Comparison of ENCODE assay signal across 9 cellular contexts in genomic region chr16:51155199-51155607, GRCh38. TPM values are rescaled to one million over a fixed set of nuclear protein-coding genes. Genes with fewer than 3 reads are reported as not detected.
DNase-seq lines count a peak whose midpoint lies in the region; ATAC-seq, FAIRE-seq and TF ChIP-seq lines count a peak whose summit lies in the region.
"Had no signal": no experiment of that assay in that cellular context is flagged by ENCODE, and none has a peak within 500 bp of the region (broad histone marks: within the 10 kb centered on the region; RNA-seq: fewer than 3 reads in every experiment).

No MANE protein-coding gene starts in this region.

- H3K27ac ChIP-seq in cingulate gyrus (ENCODE audit: low read depth, low read length) = peak overlapping the region; percentile 33
- H3K27ac ChIP-seq in liver (ENCODE audit: low read depth in 1 of 2, low read length in 2 of 2) = peak overlapping the region; percentile 98 to 100
- H3K27ac ChIP-seq in temporal lobe (ENCODE audit: low read depth, low read length) = peak overlapping the region; percentile 50
- no peak overlapping the region for H3K27ac ChIP-seq in left lung

- WGBS in liver = under 1% methylated on average over 20 of the region's 20 CpGs

- peaks cover 6% of the 10 kb centered on the region for H3K36me3 Mint-ChIP-seq in activated CD4-positive, alpha-beta T cell treated with anti-CD3 and anti-CD28 coated beads, Interleukin-2, amount 10 ng/mL, durations not matched to agents 24 days and 14 days (ENCODE audit: low read depth)

- intact Hi-C loops in activated CD4-positive, alpha-beta T cell treated with anti-CD3 and anti-CD28 coated beads, Interleukin-2, amount 10 ng/mL, durations not matched to agents 24 days and 14 days (cut with micrococcal nuclease) = no loop called here
- intact Hi-C loops in left lung (cut with DNase I) = no loop called here

- no peak for DNase-seq in activated CD4-positive, alpha-beta T cell treated with anti-CD3 and anti-CD28 coated beads, Interleukin-2, amount 10 ng/mL, durations not matched to agents 24 days and 14 days
- DNase-seq in activated CD4-positive, alpha-beta T cell treated with anti-CD3 and anti-CD28 coated beads for 48 hours = no peak
- no peak for DNase-seq in left lung
- DNase-seq in GM12892 (ENCODE audit: insufficient read length) = no peak
- DNase-seq: activated CD4-positive, alpha-beta T cell treated with anti-CD3 and anti-CD28 coated beads, Interleukin-2, amount 50 U/mL, for 1 hour had no signal

- H3K9me3 Mint-ChIP-seq in activated CD4-positive, alpha-beta T cell treated with anti-CD3 and anti-CD28 coated beads, Interleukin-2, amount 10 ng/mL, durations not matched to agents 24 days and 14 days = peaks cover 4% of the 10 kb centered on the region

- H3K9me3 ChIP-seq in liver (ENCODE audit: control insufficient read depth in 4 of 4, low read length in 3 of 4) (no peaks in the 10 kb centered on the region), left lung (no peaks in the 10 kb centered on the region)

- TF ChIP-seq CTCF in liver (IDR thresholded peaks at IDR 0.05; ENCODE audit: low read depth, low read length, missing input control) (no peak), left lung (IDR thresholded peaks at IDR 0.05) (no peak)

- H3K4me3 ChIP-seq in liver (ENCODE audit: low read depth in 1 of 3, low read length in 3 of 3) (peak overlapping the region; percentile 55 to 99 (median 71)), left lung (no peak overlapping the region)

- peak; percentile 24 to 31 for TF ChIP-seq RAD21 in liver (IDR thresholded peaks at IDR 0.05)

- H3K4me3 Mint-ChIP-seq in activated CD4-positive, alpha-beta T cell treated with anti-CD3 and anti-CD28 coated beads, Interleukin-2, amount 10 ng/mL, durations not matched to agents 24 days and 14 days = no peak overlapping the region

- ATAC-seq in GM21723 (IDR thresholded peaks at IDR 0.05; ENCODE audit: unreplicated experiment) (no peak), left lung (no peak)

- peaks cover 56% of the 10 kb centered on the region for H3K27me3 Mint-ChIP-seq in activated CD4-positive, alpha-beta T cell treated with anti-CD3 and anti-CD28 coated beads, Interleukin-2, amount 10 ng/mL, durations not matched to agents 24 days and 14 days

- H3K4me1 ChIP-seq in liver (ENCODE audit: control insufficient read depth in 4 of 4, insufficient read depth in 4 of 4, low read length in 3 of 4) = peaks cover 19 to 31% (median 25%) of the 10 kb centered on the region in 4 donors
- H3K4me1 ChIP-seq in left lung = peaks cover 8 to 27% of the 10 kb centered on the region in 2 donors

- H3K27ac Mint-ChIP-seq in activated CD4-positive, alpha-beta T cell treated with anti-CD3 and anti-CD28 coated beads, Interleukin-2, amount 10 ng/mL, durations not matched to agents 24 days and 14 days = peak overlapping the region; percentile 37

- peaks cover 0 to 2% (median 0%) of the 10 kb centered on the region in 4 donors for H3K36me3 ChIP-seq in liver (ENCODE audit: control insufficient read depth in 4 of 4, insufficient read depth in 3 of 4, low read depth in 1 of 4, low read length in 3 of 4)
- H3K36me3 ChIP-seq in left lung = no peaks in the 10 kb centered on the region

- no peak for FAIRE-seq in GM12892 (lab: Jason Lieb, UNC)

- H3K27me3 ChIP-seq in liver (ENCODE audit: control insufficient read depth in 4 of 4, insufficient read depth in 4 of 4, low read length in 3 of 4) (no peaks in the 10 kb centered on the region), left lung (peaks cover 81 to 98% of the 10 kb centered on the region in 2 donors)

- H3K4me1 Mint-ChIP-seq in activated CD4-positive, alpha-beta T cell treated with anti-CD3 and anti-CD28 coated beads, Interleukin-2, amount 10 ng/mL, durations not matched to agents 24 days and 14 days = peaks cover 5% of the 10 kb centered on the region

- H3K9ac ChIP-seq in liver (ENCODE audit: low read depth in 1 of 2, low read length in 2 of 2) = peak overlapping the region in 1 of 2 donors; percentile 78

- no peak for TF ChIP-seq POLR2A in GM12892 (IDR thresholded peaks at IDR 0.05; ENCODE audit: low read depth, low read length)

TF ChIP-seq in liver, 16 proteins besides CTCF, POLR2A, EP300 and RAD21:
- TF ChIP-seq FOXA1 (IDR thresholded peaks at IDR 0.05) = no peak
- no peak for TF ChIP-seq SP1 (IDR thresholded peaks at IDR 0.05)
- TF ChIP-seq JUND (IDR thresholded peaks at IDR 0.05) = no peak
- no peak for TF ChIP-seq FOXA2 (IDR thresholded peaks at IDR 0.05)
- no peak for TF ChIP-seq TAF1 (conservative IDR thresholded peaks at IDR 0.05)
- peak; percentile 47 for TF ChIP-seq YY1 (IDR thresholded peaks at IDR 0.05)
- no peak for TF ChIP-seq EGR1 (IDR thresholded peaks at IDR 0.05; ENCODE audit: low read depth in 2 of 2)
- TF ChIP-seq, protein P1, sequence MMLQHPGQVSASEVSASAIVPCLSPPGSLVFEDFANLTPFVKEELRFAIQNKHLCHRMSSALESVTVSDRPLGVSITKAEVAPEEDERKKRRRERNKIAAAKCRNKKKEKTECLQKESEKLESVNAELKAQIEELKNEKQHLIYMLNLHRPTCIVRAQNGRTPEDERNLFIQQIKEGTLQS (IDR thresholded peaks at IDR 0.05) = no peak
- peak; percentile 17 for TF ChIP-seq REST (IDR thresholded peaks at IDR 0.05)
- TF ChIP-seq GABPA (IDR thresholded peaks at IDR 0.05 in 1 of 2, conservative IDR thresholded peaks at IDR 0.05 in 1 of 2) = no peak
- TF ChIP-seq RXRA (IDR thresholded peaks at IDR 0.05) = peak in 1 of 2 donors; percentile 56
- TF ChIP-seq HNF4A (conservative IDR thresholded peaks at IDR 0.05) = peak; percentile 4 to 60
- no peak for TF ChIP-seq HNF4G (IDR thresholded peaks at IDR 0.05)
- no peak for TF ChIP-seq ZBTB33 (IDR thresholded peaks at IDR 0.05)
- TF ChIP-seq NR2F2 (IDR thresholded peaks at IDR 0.05) = no peak
- TF ChIP-seq, protein P2, sequence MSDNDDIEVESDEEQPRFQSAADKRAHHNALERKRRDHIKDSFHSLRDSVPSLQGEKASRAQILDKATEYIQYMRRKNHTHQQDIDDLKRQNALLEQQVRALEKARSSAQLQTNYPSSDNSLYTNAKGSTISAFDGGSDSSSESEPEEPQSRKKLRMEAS (IDR thresholded peaks at IDR 0.05) = peak; percentile 39

RNA-seq across cellular contexts. Expression of gene SALL1, which starts 4.1 kb away (rescaled TPM):
- total RNA-seq in activated CD4-positive, alpha-beta T cell treated with anti-CD3 and anti-CD28 coated beads, Interleukin-2, amount 10 ng/mL, durations not matched to agents 24 days and 14 days = not detected in 2 replicates
- total RNA-seq in liver (10 to 100 TPM in 1 of 2 donors, 1 to 10 TPM in 1; 1.8 to 13.4 TPM), temporal lobe (8.6 TPM), left lung (not detected)
- polyA plus RNA-seq in liver = 10 to 100 TPM; 11.7 to 11.8 TPM
- polyA plus RNA-seq in GM12892 (2012; ENCODE audit: missing spikeins) = not detected

Comparison
In these comparisons a context has a peak if more than half of its experiments do, and no peak if none do; other contexts are left out.
1. H3K27ac ChIP-seq: peak in cingulate gyrus (single experiment), liver (2 of 2) and temporal lobe (single experiment); none in left lung (0 of 2).
2. H3K4me3 ChIP-seq: peak in liver (3 of 3); none in left lung (0 of 2).